1 cellular context compared by ENCODE assay signal in the genomic region with DNA sequence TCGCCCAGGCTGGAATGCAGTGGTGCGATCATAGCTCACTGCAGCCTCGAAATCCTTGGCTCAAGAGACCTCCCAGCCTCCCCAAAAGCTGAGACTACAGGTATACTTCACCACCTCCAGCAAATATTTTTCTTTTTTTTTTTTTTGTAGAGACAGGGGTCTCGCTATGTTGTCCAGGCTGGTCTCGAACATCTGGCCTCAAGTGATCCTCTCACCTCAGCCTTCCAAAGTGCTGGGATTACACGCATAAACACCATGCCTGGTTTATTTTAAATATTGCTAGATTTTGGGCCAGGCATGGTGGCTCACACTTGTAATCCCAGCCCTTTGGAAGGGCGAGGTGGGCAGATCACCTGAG.
TF ChIP-seq lines count a peak whose summit lies in the region.

No MANE protein-coding gene starts in this region.

TF ChIP-seq in IMR-90, 13 proteins besides CTCF, POLR2A, EP300 and RAD21:
- TF ChIP-seq NFE2L2 (IDR thresholded peaks at IDR 0.05; ENCODE audit: low read depth, low read length) (no peak), RFX5 (IDR thresholded peaks at IDR 0.05; ENCODE audit: low read depth, low read length) (no peak), MAZ (IDR thresholded peaks at IDR 0.05; ENCODE audit: borderline replicate concordance, low read depth, low read length) (no peak), CEBPB (IDR thresholded peaks at IDR 0.05; ENCODE audit: low read depth, low read length) (no peak), MXI1 (IDR thresholded peaks at IDR 0.05; ENCODE audit: borderline replicate concordance, low read depth, low read length) (no peak), BHLHE40 (IDR thresholded peaks at IDR 0.05; ENCODE audit: low read depth, low read length) (no peak), MAFK (IDR thresholded peaks at IDR 0.05; ENCODE audit: low read depth, low read length) (no peak), CHD1 (IDR thresholded peaks at IDR 0.05; ENCODE audit: low read depth, low read length) (no peak), FOS (IDR thresholded peaks at IDR 0.05; ENCODE audit: low read depth, low read length) (no peak), RCOR1 (IDR thresholded peaks at IDR 0.05; ENCODE audit: insufficient replicate concordance, low read length) (no peak)
- TF ChIP-seq, protein P1, sequence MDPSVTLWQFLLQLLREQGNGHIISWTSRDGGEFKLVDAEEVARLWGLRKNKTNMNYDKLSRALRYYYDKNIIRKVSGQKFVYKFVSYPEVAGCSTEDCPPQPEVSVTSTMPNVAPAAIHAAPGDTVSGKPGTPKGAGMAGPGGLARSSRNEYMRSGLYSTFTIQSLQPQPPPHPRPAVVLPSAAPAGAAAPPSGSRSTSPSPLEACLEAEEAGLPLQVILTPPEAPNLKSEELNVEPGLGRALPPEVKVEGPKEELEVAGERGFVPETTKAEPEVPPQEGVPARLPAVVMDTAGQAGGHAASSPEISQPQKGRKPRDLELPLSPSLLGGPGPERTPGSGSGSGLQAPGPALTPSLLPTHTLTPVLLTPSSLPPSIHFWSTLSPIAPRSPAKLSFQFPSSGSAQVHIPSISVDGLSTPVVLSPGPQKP (IDR thresholded peaks at IDR 0.05; ENCODE audit: borderline replicate concordance, low read depth, low read length): no peak
- TF ChIP-seq, protein P2, sequence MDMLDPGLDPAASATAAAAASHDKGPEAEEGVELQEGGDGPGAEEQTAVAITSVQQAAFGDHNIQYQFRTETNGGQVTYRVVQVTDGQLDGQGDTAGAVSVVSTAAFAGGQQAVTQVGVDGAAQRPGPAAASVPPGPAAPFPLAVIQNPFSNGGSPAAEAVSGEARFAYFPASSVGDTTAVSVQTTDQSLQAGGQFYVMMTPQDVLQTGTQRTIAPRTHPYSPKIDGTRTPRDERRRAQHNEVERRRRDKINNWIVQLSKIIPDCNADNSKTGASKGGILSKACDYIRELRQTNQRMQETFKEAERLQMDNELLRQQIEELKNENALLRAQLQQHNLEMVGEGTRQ (IDR thresholded peaks at IDR 0.05; ENCODE audit: low read depth, low read length): no peak
TF ChIP-seq in IMR-90: peak in this region for 0.
